ENCODE assay signal across 18 cellular contexts in genomic region chr19:4957981-4958380, GRCh38. TPM values are rescaled to one million over a fixed set of nuclear protein-coding genes. Genes with fewer than 3 reads are reported as not detected.
DNase-seq lines count a peak whose midpoint lies in the region; ATAC-seq and TF ChIP-seq lines count a peak whose summit lies in the region.
"Had no signal": no experiment of that assay in that cellular context is flagged by ENCODE, and none has a peak within 500 bp of the region (broad histone marks: within the 10 kb centered on the region; RNA-seq: fewer than 3 reads in every experiment).

No MANE protein-coding gene starts in this region.

- H3K4me1 ChIP-seq in BLaER1: peaks cover 28% of the 10 kb centered on the region
- peaks cover 18% of the 10 kb centered on the region for H3K4me1 ChIP-seq in mesenchymal stem cell (ENCODE audit: control insufficient read depth, insufficient read depth, low read depth, low read length)
- H3K4me1 ChIP-seq: A549 had no signal

- POLR2A ChIA-PET in RWPE1 (lab: Yijun Ruan, JAX; ENCODE audit: low non-redundant PET): no interaction called here

- no peaks in the 10 kb centered on the region for H3K9me3 Mint-ChIP-seq in activated naive CD4-positive, alpha-beta T cell treated with anti-CD3 and anti-CD28 coated beads for 36 hours
- H3K9me3 Mint-ChIP-seq: CD4-positive, CD25-positive, alpha-beta regulatory T cell; IgD-negative memory B cell had no signal

- no peak overlapping the region for H2BK5ac ChIP-seq in mesenchymal stem cell (ENCODE audit: low read depth, low read length, poor library complexity, severe bottlenecking)

- peaks cover 92% of the 10 kb centered on the region for H3K36me3 ChIP-seq in BLaER1
- peaks cover 42 to 59% of the 10 kb centered on the region in 2 experiments for H3K36me3 ChIP-seq in mesenchymal stem cell (ENCODE audit: control insufficient read depth in 1 of 2, insufficient read depth in 2 of 2, low read depth in 1 of 2, low read length in 2 of 2)

- intact Hi-C loops in activated naive CD4-positive, alpha-beta T cell treated with anti-CD3 and anti-CD28 coated beads for 36 hours (cut with micrococcal nuclease): no loop called here

- no peak overlapping the region for H2BK120ac ChIP-seq in mesenchymal stem cell (ENCODE audit: low read depth, low read length)

- no peak overlapping the region for H3K4ac ChIP-seq in mesenchymal stem cell (ENCODE audit: low read depth in 1 of 2, low read length in 2 of 2)

- H3K9me3 ChIP-seq in BLaER1 (no peaks in the 10 kb centered on the region), mesenchymal stem cell (ENCODE audit: control insufficient read depth, low read length) (no peaks in the 10 kb centered on the region)
- H3K9me3 ChIP-seq: A549 had no signal

- H2AFZ ChIP-seq in mesenchymal stem cell (ENCODE audit: low read depth, low read length): no peak overlapping the region
- H2AFZ ChIP-seq: GM23248 had no signal

- H4K91ac ChIP-seq in mesenchymal stem cell (ENCODE audit: low read length): no peak overlapping the region

- no peak overlapping the region for H3K18ac ChIP-seq in mesenchymal stem cell (ENCODE audit: low read depth in 1 of 2, low read length in 2 of 2)

- H3K4me3 ChIP-seq in BLaER1: no peak overlapping the region
- no peak overlapping the region for H3K4me3 ChIP-seq in mesenchymal stem cell (ENCODE audit: insufficient read depth in 1 of 2, low read depth in 1 of 2, low read length in 2 of 2)
- H3K4me3 ChIP-seq: A549, GM12878, GM23248 had no signal

- H4K20me1 ChIP-seq in BLaER1: peaks cover 89% of the 10 kb centered on the region

- H3K27ac Mint-ChIP-seq in activated naive CD4-positive, alpha-beta T cell treated with anti-CD3 and anti-CD28 coated beads for 36 hours: no peak overlapping the region
- H3K27ac Mint-ChIP-seq: CD4-positive, CD25-positive, alpha-beta regulatory T cell; IgD-negative memory B cell had no signal

- DNase-seq in AG20443 (ENCODE audit: low spot score) (peak; percentile 6), RWPE1 (ENCODE audit: low spot score) (no peak), mesenchymal stem cell (no peak), NCI-H128 (lab: John Stamatoyannopoulos, UW; ENCODE audit: unreplicated experiment) (no peak)
- DNase-seq in activated naive CD4-positive, alpha-beta T cell treated with anti-CD3 and anti-CD28 coated beads for 36 hours: no peak
- DNase-seq: CD4-positive, CD25-positive, alpha-beta regulatory T cell; DMS79; GM23248 had no signal

- peaks cover 21% of the 10 kb centered on the region for H3K79me1 ChIP-seq in mesenchymal stem cell (replicated peaks; ENCODE audit: low read length, poor library complexity, severe bottlenecking)

- H3K27me3 ChIP-seq in BLaER1 (no peaks in the 10 kb centered on the region), mesenchymal stem cell (ENCODE audit: control insufficient read depth in 1 of 2, insufficient read depth in 1 of 2, low read length in 2 of 2) (no peaks in the 10 kb centered on the region)

- no peak overlapping the region for H3K14ac ChIP-seq in mesenchymal stem cell (ENCODE audit: low read length in 2 of 2)

- 95% methylated on average over 8 of the region's 8 CpGs for WGBS in mesenchymal stem cell

- H3K4me1 Mint-ChIP-seq in activated naive CD4-positive, alpha-beta T cell treated with anti-CD3 and anti-CD28 coated beads for 36 hours (ENCODE audit: low read depth): no peaks in the 10 kb centered on the region
- H3K4me1 Mint-ChIP-seq: CD4-positive, CD25-positive, alpha-beta regulatory T cell; IgD-negative memory B cell had no signal

- no peak overlapping the region for H3K23ac ChIP-seq in mesenchymal stem cell (ENCODE audit: low read length in 2 of 2)

- H3K4me2 ChIP-seq in BLaER1: no peak overlapping the region; the same call in 1 of the 2 replicates
- no peak overlapping the region for H3K4me2 ChIP-seq in mesenchymal stem cell (ENCODE audit: low read length, poor library complexity, severe bottlenecking)
- H3K4me2 ChIP-seq: A549 had no signal

- no peak overlapping the region for H3K4me3 Mint-ChIP-seq in activated naive CD4-positive, alpha-beta T cell treated with anti-CD3 and anti-CD28 coated beads for 36 hours
- H3K4me3 Mint-ChIP-seq: CD4-positive, CD25-positive, alpha-beta regulatory T cell had no signal

- H2BK12ac ChIP-seq in mesenchymal stem cell (ENCODE audit: low read length in 2 of 2): no peak overlapping the region

- no peak overlapping the region for H2BK15ac ChIP-seq in mesenchymal stem cell (ENCODE audit: low read depth, poor library complexity, severe bottlenecking)

- no peak for TF ChIP-seq CTCF in RWPE1 (conservative IDR thresholded peaks at IDR 0.05; ENCODE audit: low read depth)

- 0 out of 2 replicates have a peak overlapping the region, but pooled peaks have one; percentile 29 for H3K9ac ChIP-seq in BLaER1
- H3K9ac ChIP-seq in mesenchymal stem cell (ENCODE audit: low read length): no peak overlapping the region
- H3K9ac ChIP-seq: GM23248 had no signal

- H3K27ac ChIP-seq in BLaER1 (peak overlapping the region; percentile 41; the same call in 1 of the 2 replicates), RWPE1 (peak overlapping the region; percentile 34), mesenchymal stem cell (ENCODE audit: low read length, poor library complexity, severe bottlenecking) (no peak overlapping the region)
- H3K27ac ChIP-seq: A549, GM23248 had no signal

- H3K27me3 Mint-ChIP-seq in activated naive CD4-positive, alpha-beta T cell treated with anti-CD3 and anti-CD28 coated beads for 36 hours (ENCODE audit: low read depth): no peaks in the 10 kb centered on the region
- H3K27me3 Mint-ChIP-seq: CD4-positive, CD25-positive, alpha-beta regulatory T cell; IgD-negative memory B cell had no signal

- ATAC-seq in HG03039 (IDR thresholded peaks at IDR 0.05; ENCODE audit: unreplicated experiment): no peak
- ATAC-seq: A549, GM12878, HCT116 had no signal

- peak overlapping the region; percentile 60 for H2AK5ac ChIP-seq in mesenchymal stem cell (ENCODE audit: low read length, severe bottlenecking)

- H4K8ac ChIP-seq in mesenchymal stem cell (ENCODE audit: low read length): no peak overlapping the region

- peaks cover 60% of the 10 kb centered on the region for H3K36me3 Mint-ChIP-seq in activated naive CD4-positive, alpha-beta T cell treated with anti-CD3 and anti-CD28 coated beads for 36 hours (ENCODE audit: low read depth)
- H3K36me3 Mint-ChIP-seq: CD4-positive, CD25-positive, alpha-beta regulatory T cell had no signal

- CTCF ChIA-PET in RWPE1 (lab: Yijun Ruan, JAX): interaction anchor here (1.4 kb wide), 1 partner anchor 18 kb away, joined by 4 read pairs; no protein-coding TSS in a partner anchor
- CTCF ChIA-PET in activated naive CD4-positive, alpha-beta T cell treated with anti-CD3 and anti-CD28 coated beads for 36 hours (lab: Charles Lee): no interaction called here

RNA-seq across cellular contexts. Expression of gene KDM4B, which starts 10.9 kb away (rescaled TPM):
- 13.3 TPM for polyA plus RNA-seq in mesenchymal stem cell (2013, experiment 1 of 2)
- 11.9 TPM for polyA plus RNA-seq in mesenchymal stem cell (2013, experiment 2 of 2)
- 10 to 100 TPM; 10.5 to 12.7 TPM for total RNA-seq in activated naive CD4-positive, alpha-beta T cell treated with anti-CD3 and anti-CD28 coated beads for 36 hours

RNA-seq across cellular contexts. Expression of gene UHRF1, which starts 48.7 kb away (rescaled TPM):
- 11.0 TPM for polyA plus RNA-seq in mesenchymal stem cell (2013, experiment 1 of 2)
- 10.7 TPM for polyA plus RNA-seq in mesenchymal stem cell (2013, experiment 2 of 2)
- 100 to 1,000 TPM; 129 TPM for total RNA-seq in activated naive CD4-positive, alpha-beta T cell treated with anti-CD3 and anti-CD28 coated beads for 36 hours
- polyA plus RNA-seq: IgD-negative memory B cell had no signal

RNA-seq across cellular contexts. Expression of gene ARRDC5, which starts 55.3 kb away (rescaled TPM):
- polyA plus RNA-seq in mesenchymal stem cell (2013, experiment 1 of 2): not detected
- polyA plus RNA-seq in mesenchymal stem cell (2013, experiment 2 of 2): not detected
- not detected for total RNA-seq in activated naive CD4-positive, alpha-beta T cell treated with anti-CD3 and anti-CD28 coated beads for 36 hours
- total RNA-seq: G401, GM23248, HT-29 had no signal
- polyA plus RNA-seq: A549, AG04450, BJ, GM23248 had no signal
